In genomic region chr9:37030591-37030939, GRCh38 we compare ENCODE assay signal across 14 cellular contexts. TPM values are rescaled to one million over a fixed set of nuclear protein-coding genes. Genes with fewer than 3 reads are reported as not detected.
DNase-seq lines count a peak whose midpoint lies in the region; ATAC-seq, FAIRE-seq and TF ChIP-seq lines count a peak whose summit lies in the region.
"Had no signal": no experiment of that assay in that cellular context is flagged by ENCODE, and none has a peak within 500 bp of the region (broad histone marks: within the 10 kb centered on the region; RNA-seq: fewer than 3 reads in every experiment).

No MANE protein-coding gene starts in this region.

- peaks cover 4% of the 10 kb centered on the region for H3K4me1 Mint-ChIP-seq in astrocyte (ENCODE audit: low read depth, unreplicated experiment)
- peaks cover 53% of the 10 kb centered on the region for H3K4me1 Mint-ChIP-seq in activated CD4-positive, alpha-beta memory T cell treated with anti-CD3 and anti-CD28 coated beads, Interleukin-2, amount 10 ng/mL, durations not matched to agents 7 days and 5 days

- H3K27ac Mint-ChIP-seq in astrocyte (ENCODE audit: unreplicated experiment), result no peak overlapping the region
- H3K27ac Mint-ChIP-seq in activated CD4-positive, alpha-beta memory T cell treated with anti-CD3 and anti-CD28 coated beads, Interleukin-2, amount 10 ng/mL, durations not matched to agents 7 days and 5 days, result no peak overlapping the region

- H3K27me3 Mint-ChIP-seq in astrocyte (ENCODE audit: low read depth, unreplicated experiment), result peaks cover 83% of the 10 kb centered on the region
- H3K27me3 Mint-ChIP-seq in activated CD4-positive, alpha-beta memory T cell treated with anti-CD3 and anti-CD28 coated beads, Interleukin-2, amount 10 ng/mL, durations not matched to agents 7 days and 5 days, result peaks cover 94% of the 10 kb centered on the region

- H3K4me2 ChIP-seq in BLaER1 (peak overlapping the region; percentile 88), astrocyte (ENCODE audit: low read length) (peak overlapping the region; percentile 46)

- CTCF ChIA-PET in activated CD4-positive, alpha-beta memory T cell treated with anti-CD3 and anti-CD28 coated beads, Interleukin-2, amount 10 ng/mL, durations not matched to agents 7 days and 5 days (lab: Charles Lee), result no interaction called here

- no peak overlapping the region for H3K4me3 Mint-ChIP-seq in astrocyte (ENCODE audit: unreplicated experiment)
- no peak overlapping the region for H3K4me3 Mint-ChIP-seq in activated CD4-positive, alpha-beta memory T cell treated with anti-CD3 and anti-CD28 coated beads, Interleukin-2, amount 10 ng/mL, durations not matched to agents 7 days and 5 days

- H3K36me3 ChIP-seq in BLaER1, result peaks cover 15% of the 10 kb centered on the region
- no peaks in the 10 kb centered on the region for H3K36me3 ChIP-seq in astrocyte (ENCODE audit: insufficient read depth, low read length)

- H2AFZ ChIP-seq in astrocyte (ENCODE audit: low read depth, low read length), result no peak overlapping the region

- in situ Hi-C loops in GM13977 (cut with MboI; ENCODE audit: low pct_unique_long_range_greater_than_20kb, low sequenced_read_pairs, unreplicated experiment), result no loop called here

- TF ChIP-seq CTCF in GM13977 (IDR thresholded peaks at IDR 0.05; ENCODE audit: extremely low read depth, insufficient read depth, missing control alignments), result no peak
- no peak for TF ChIP-seq CTCF in astrocyte (IDR thresholded peaks at IDR 0.05; ENCODE audit: insufficient read depth, low read depth, low read length)

- peak; percentile 15 for ATAC-seq in HG03432 (IDR thresholded peaks at IDR 0.05; ENCODE audit: unreplicated experiment)
- no peak for ATAC-seq in activated CD4-positive, CD25-positive, alpha-beta regulatory T cell treated with anti-CD3 and anti-CD28 coated beads, Interleukin-2, amount 50 U/mL, for 24 hours
- ATAC-seq: SK-N-SH treated with all-trans-retinoic acid at 6 μM for 48 hours had no signal

- peak overlapping the region; percentile 96 for H3K9ac ChIP-seq in BLaER1
- no peak overlapping the region for H3K9ac ChIP-seq in astrocyte (ENCODE audit: low read length)

- H3K9me3 ChIP-seq in BLaER1 (no peaks in the 10 kb centered on the region), astrocyte (ENCODE audit: insufficient read depth, low read depth, low read length) (peaks cover 12% of the 10 kb centered on the region)

- FAIRE-seq in astrocyte (lab: Jason Lieb, UNC), result no peak

- H3K4me3 ChIP-seq in BLaER1 (peak overlapping the region; percentile 88), astrocyte (ENCODE audit: insufficient read depth, low read depth, low read length) (no peak overlapping the region)

- H3K79me2 ChIP-seq in astrocyte (ENCODE audit: insufficient read depth, low read length), result no peaks in the 10 kb centered on the region

- peaks cover 2% of the 10 kb centered on the region for H3K36me3 Mint-ChIP-seq in astrocyte (ENCODE audit: low read depth, unreplicated experiment)
- H3K36me3 Mint-ChIP-seq in activated CD4-positive, alpha-beta memory T cell treated with anti-CD3 and anti-CD28 coated beads, Interleukin-2, amount 10 ng/mL, durations not matched to agents 7 days and 5 days (ENCODE audit: low read depth), result peaks cover 3% of the 10 kb centered on the region

- DNase-seq in GM13977 (ENCODE audit: low spot score), result peak; percentile 72
- DNase-seq in astrocyte (ENCODE audit: low read depth), result no peak
- DNase-seq in NCI-H226, result no peak
- DNase-seq in activated CD4-positive, alpha-beta memory T cell treated with anti-CD3 and anti-CD28 coated beads, Interleukin-2, amount 10 ng/mL, durations not matched to agents 7 days and 5 days, result no peak
- no peak for DNase-seq in NCI-H2196 (lab: John Stamatoyannopoulos, UW; ENCODE audit: unreplicated experiment)
- DNase-seq: activated CD8-positive, alpha-beta memory T cell treated with anti-CD3 and anti-CD28 coated beads for 24 hours; NCI-H69; stimulated activated CD4-positive, alpha-beta T cell treated with anti-CD3 and anti-CD28 coated beads, Interleukin-12 subunit alpha, Interleukin-12 subunit beta, amount 100 ng/mL, for 4 hours had no signal

- POLR2A ChIA-PET in activated CD4-positive, alpha-beta memory T cell treated with anti-CD3 and anti-CD28 coated beads, Interleukin-2, amount 10 ng/mL, durations not matched to agents 7 days and 5 days (lab: Charles Lee), result no interaction called here

- peaks cover 6% of the 10 kb centered on the region for H3K9me3 Mint-ChIP-seq in astrocyte (ENCODE audit: unreplicated experiment)
- no peaks in the 10 kb centered on the region for H3K9me3 Mint-ChIP-seq in activated CD4-positive, alpha-beta memory T cell treated with anti-CD3 and anti-CD28 coated beads, Interleukin-2, amount 10 ng/mL, durations not matched to agents 7 days and 5 days

- H3K27ac ChIP-seq in BLaER1 (peak overlapping the region; percentile 98), astrocyte (ENCODE audit: low read depth, low read length) (no peak overlapping the region)
- H3K27ac ChIP-seq: C4-2B had no signal

- peaks cover 90% of the 10 kb centered on the region for H4K20me1 ChIP-seq in BLaER1
- peaks cover 11% of the 10 kb centered on the region for H4K20me1 ChIP-seq in astrocyte (ENCODE audit: insufficient read depth, low read length)

- H3K27me3 ChIP-seq in BLaER1 (peaks cover 99% of the 10 kb centered on the region), astrocyte (ENCODE audit: insufficient read depth, low read length) (peaks cover 97% of the 10 kb centered on the region)

- peaks cover 37% of the 10 kb centered on the region for H3K4me1 ChIP-seq in BLaER1
- peaks cover 13% of the 10 kb centered on the region for H3K4me1 ChIP-seq in astrocyte (ENCODE audit: insufficient read depth, low read length)

RNA-seq across cellular contexts. Expression of gene PAX5, which starts 3.5 kb away (rescaled TPM):
- total RNA-seq in astrocyte, result not detected in 2 replicates
- under 1 TPM; 0.05 to 0.15 TPM for total RNA-seq in activated CD4-positive, alpha-beta memory T cell treated with anti-CD3 and anti-CD28 coated beads, Interleukin-2, amount 10 ng/mL, durations not matched to agents 7 days and 5 days
- total RNA-seq: M059J had no signal
